Comparison of ENCODE assay signal across 8 cellular contexts in genomic region chr5:80408976-80409926, GRCh38. TPM values are rescaled to one million over a fixed set of nuclear protein-coding genes. Genes with fewer than 3 reads are reported as not detected.
DNase-seq lines count a peak whose midpoint lies in the region; ATAC-seq and TF ChIP-seq lines count a peak whose summit lies in the region.

No MANE protein-coding gene starts in this region.

- DNase-seq in Calu3 (no peak), NCI-H69 (lab: John Stamatoyannopoulos, UW) (peak; percentile 39), osteoblast (ENCODE audit: insufficient read length, low spot score, missing footprints) (no peak), NCI-H2171 (lab: John Stamatoyannopoulos, UW) (no peak), GM10248 (ENCODE audit: extremely low spot score) (no peak)
- no peak for DNase-seq in central memory CD4-positive, alpha-beta T cell

- intact Hi-C loops in Calu3 (cut with micrococcal nuclease; ENCODE audit: unreplicated experiment): no loop called here

- no peaks in the 10 kb centered on the region for H3K27me3 Mint-ChIP-seq in Calu3 (ENCODE audit: unreplicated experiment)

- POLR2A ChIA-PET in GM10248 (lab: Yijun Ruan, JAX): no interaction called here

- H3K36me3 Mint-ChIP-seq in Calu3 (ENCODE audit: insufficient read depth, unreplicated experiment): peaks cover 30% of the 10 kb centered on the region

- TF ChIP-seq CTCF in Calu3 (IDR thresholded peaks at IDR 0.05; ENCODE audit: unreplicated experiment) (no peak), osteoblast (IDR thresholded peaks at IDR 0.05; ENCODE audit: extremely low read depth, low read depth, low read length) (no peak), GM10248 (IDR thresholded peaks at IDR 0.05; ENCODE audit: control extremely low read depth, extremely low read depth, low read depth, missing control alignments) (no peak)

- peaks cover 12% of the 10 kb centered on the region for H3K4me1 ChIP-seq in endocrine pancreas (ENCODE audit: control insufficient read depth, insufficient read depth, low read length)
- H3K4me1 ChIP-seq in osteoblast (ENCODE audit: insufficient read depth, low read length): peaks cover 22% of the 10 kb centered on the region

- H3K9me3 Mint-ChIP-seq in Calu3 (ENCODE audit: low read depth, unreplicated experiment): no peaks in the 10 kb centered on the region

- H3K79me2 ChIP-seq in osteoblast (ENCODE audit: insufficient read depth, low read length): peaks cover 54% of the 10 kb centered on the region

- CTCF ChIA-PET in Calu3 (lab: Charles Lee) (interaction anchor here (0.6 to 1.7 kb wide), 3 partner anchors 105 to 263 kb away, joined by 3 to 5 read pairs (median 3); no protein-coding TSS in a partner anchor), GM10248 (lab: Yijun Ruan, JAX) (interaction anchor here (0.8 kb wide), 1 partner anchor 260 kb away, joined by 3 read pairs; no protein-coding TSS in a partner anchor)

- H3K9ac ChIP-seq in endocrine pancreas (ENCODE audit: control insufficient read depth, insufficient read depth, low read length): peak overlapping the region; percentile 51

- H4K20me1 ChIP-seq in osteoblast (ENCODE audit: insufficient read depth, low read length): no peaks in the 10 kb centered on the region

- no peak for ATAC-seq in HG02938 (IDR thresholded peaks at IDR 0.05; ENCODE audit: unreplicated experiment)

- peak overlapping the region; percentile 96 for H3K4me3 ChIP-seq in endocrine pancreas (ENCODE audit: control insufficient read depth, insufficient read depth, low read length)
- H3K4me3 ChIP-seq in osteoblast (ENCODE audit: insufficient read depth, low read length): peak overlapping the region; percentile 92

- H3K9me3 ChIP-seq in endocrine pancreas (ENCODE audit: control insufficient read depth, low read length) (no peaks in the 10 kb centered on the region), osteoblast (ENCODE audit: low read depth, low read length) (no peaks in the 10 kb centered on the region)

- H3K27ac ChIP-seq in osteoblast (ENCODE audit: low read depth, low read length): peak overlapping the region; percentile 99

- peak overlapping the region; percentile 90 for H3K27ac Mint-ChIP-seq in Calu3 (ENCODE audit: unreplicated experiment)

- H3K27me3 ChIP-seq in endocrine pancreas (ENCODE audit: control insufficient read depth, insufficient read depth, low read length) (no peaks in the 10 kb centered on the region), osteoblast (ENCODE audit: insufficient read depth, low read length) (no peaks in the 10 kb centered on the region)

- peak overlapping the region; percentile 90 for H3K4me2 ChIP-seq in osteoblast (ENCODE audit: insufficient read depth, low read length)

- peak overlapping the region; percentile 86 for H3K4me3 Mint-ChIP-seq in Calu3 (ENCODE audit: low read depth, unreplicated experiment)

- H3K4me1 Mint-ChIP-seq in Calu3 (ENCODE audit: low read depth, unreplicated experiment): peaks cover 28% of the 10 kb centered on the region

- H3K36me3 ChIP-seq in endocrine pancreas (ENCODE audit: control insufficient read depth, insufficient read depth, low read length) (no peaks in the 10 kb centered on the region), osteoblast (ENCODE audit: insufficient read depth, low read length) (no peaks in the 10 kb centered on the region)

- H2AFZ ChIP-seq in osteoblast (ENCODE audit: low read length): peak overlapping the region; percentile 85

- TSS peak; percentile 66 for BruUV-seq in Calu3 (replicated peaks; lab: Mats Ljungman, UMichigan)

RNA-seq across cellular contexts. Expression of gene ZFYVE16, which starts 1.4 kb away (rescaled TPM):
- 39.3 and 52.7 TPM in 2 replicates for total RNA-seq in Calu3 (2022)
- 32.6 and 38.3 TPM in 2 replicates for total RNA-seq in osteoblast
